Comparison of ENCODE assay signal across 8 cellular contexts in genomic region chr14:59189281-59189821, GRCh38. TPM values are rescaled to one million over a fixed set of nuclear protein-coding genes. Genes with fewer than 3 reads are reported as not detected.
DNase-seq lines count a peak whose midpoint lies in the region; ATAC-seq and TF ChIP-seq lines count a peak whose summit lies in the region.

No MANE protein-coding gene starts in this region.

- H3K9me3 Mint-ChIP-seq in activated naive CD8-positive, alpha-beta T cell treated with anti-CD3 and anti-CD28 coated beads for 36 hours = no peaks in the 10 kb centered on the region

- CTCF ChIA-PET in BJ (lab: Yijun Ruan, JAX) = interaction anchor here (0.7 to 3.7 kb wide), 12 partner anchors 9 to 254 kb away, joined by 3 to 14 read pairs (median 4); no protein-coding TSS in a partner anchor
- CTCF ChIA-PET in PC-9 (lab: Charles Lee) = interaction anchor here (0.9 to 1.2 kb wide), 2 partner anchors 89 to 255 kb away, joined by 3 to 4 read pairs; no protein-coding TSS in a partner anchor

- no peaks in the 10 kb centered on the region; the same call in 1 of the 2 replicates for H4K20me1 ChIP-seq in PC-9 (ENCODE audit: insufficient read depth)

- H3K9me2 ChIP-seq in PC-9 (ENCODE audit: insufficient read depth) = no peaks in the 10 kb centered on the region

- ATAC-seq in GM21526 (IDR thresholded peaks at IDR 0.05; ENCODE audit: low FRiP score, unreplicated experiment) = peak; percentile 15
- ATAC-seq in left ventricle myocardium superior = peak; percentile 28

- H3K4me1 Mint-ChIP-seq in activated naive CD8-positive, alpha-beta T cell treated with anti-CD3 and anti-CD28 coated beads for 36 hours = peaks cover 20% of the 10 kb centered on the region

- no peaks in the 10 kb centered on the region for H3K9me3 ChIP-seq in PC-9 (ENCODE audit: insufficient read depth, low read depth)

- POLR2A ChIA-PET in BJ (lab: Charles Lee) (no interaction called here), PC-9 (lab: Charles Lee; ENCODE audit: unreplicated experiment) (interaction anchor here (0.6 to 0.8 kb wide), 5 partner anchors 13 to 295 kb away, joined by 3 to 9 read pairs (median 4); partner anchors contain the start of genes JKAMP and L3HYPDH)

- H3K36me3 ChIP-seq in BJ (ENCODE audit: control insufficient read depth, insufficient read depth, low read length) (no peaks in the 10 kb centered on the region), PC-9 (ENCODE audit: low read depth) (no peaks in the 10 kb centered on the region)

- peaks cover 54% of the 10 kb centered on the region for H3K79me2 ChIP-seq in PC-9 (ENCODE audit: low read depth)

- DNase-seq in BJ (ENCODE audit: low read depth) (no peak), PC-9 (no peak), left ventricle myocardium superior (peak; percentile 40), retinal pigment epithelial cell (ENCODE audit: low read depth) (no peak), OCI-M2 (lab: John Stamatoyannopoulos, UW; ENCODE audit: unreplicated experiment) (no peak), OCI-M1 (lab: John Stamatoyannopoulos, UW) (no peak)
- peak; percentile 37 for DNase-seq in activated naive CD8-positive, alpha-beta T cell treated with anti-CD3 and anti-CD28 coated beads for 36 hours

- H3K27ac ChIP-seq in PC-9 = peak overlapping the region; percentile 43

- H3F3A ChIP-seq in PC-9 (ENCODE audit: insufficient read depth, low read depth) = peaks cover 9% of the 10 kb centered on the region; the same call in 1 of the 2 replicates

- no peaks in the 10 kb centered on the region for H3K36me3 Mint-ChIP-seq in activated naive CD8-positive, alpha-beta T cell treated with anti-CD3 and anti-CD28 coated beads for 36 hours

- TF ChIP-seq CTCF in BJ (IDR thresholded peaks at IDR 0.05; ENCODE audit: insufficient read depth, low read depth, low read length) = peak; percentile 15; the same call in 1 of the 2 replicates
- TF ChIP-seq CTCF in PC-9 (conservative IDR thresholded peaks at IDR 0.05) = no peak
- TF ChIP-seq CTCF in retinal pigment epithelial cell (conservative IDR thresholded peaks at IDR 0.05; ENCODE audit: low read depth, low read length) = no peak

- peaks cover 6% of the 10 kb centered on the region for H3K27me3 Mint-ChIP-seq in activated naive CD8-positive, alpha-beta T cell treated with anti-CD3 and anti-CD28 coated beads for 36 hours

- H3K4me2 ChIP-seq in PC-9 = peak overlapping the region; percentile 92

- H3K4me1 ChIP-seq in PC-9 (replicated peaks; ENCODE audit: insufficient read depth) = peaks cover 32% of the 10 kb centered on the region

- peak overlapping the region; percentile 89 for H3K4me3 Mint-ChIP-seq in activated naive CD8-positive, alpha-beta T cell treated with anti-CD3 and anti-CD28 coated beads for 36 hours

- intact Hi-C loops in PC-9 (cut with micrococcal nuclease; ENCODE audit: unreplicated experiment) (loop anchor here (1.0 to 2.0 kb wide), 3 partner anchors 63 to 295 kb away; partner anchors contain the start of genes JKAMP and L3HYPDH), left ventricle myocardium superior (cut with micrococcal nuclease) (loop anchor here (10.0 kb wide), 2 partner anchors 55 to 145 kb away; no protein-coding TSS in a partner anchor)

- peak overlapping the region; percentile 54 for H3K27ac Mint-ChIP-seq in activated naive CD8-positive, alpha-beta T cell treated with anti-CD3 and anti-CD28 coated beads for 36 hours

- BruUV-seq in PC-9 (replicated peaks; lab: Mats Ljungman, UMichigan) = no TSS peak

- H3K4me3 ChIP-seq in BJ (ENCODE audit: low read depth, low read length) = peak overlapping the region; percentile 95
- H3K4me3 ChIP-seq in PC-9 = peak overlapping the region; percentile 90
- H3K4me3 ChIP-seq in retinal pigment epithelial cell (ENCODE audit: low read length) = peak overlapping the region; percentile 89

- H3K27me3 ChIP-seq in BJ (ENCODE audit: control insufficient read depth, insufficient read depth, low read length) (peaks cover 18% of the 10 kb centered on the region), PC-9 (ENCODE audit: insufficient read depth, low read depth) (no peaks in the 10 kb centered on the region)

- peak overlapping the region; percentile 96 for H2AFZ ChIP-seq in PC-9

RNA-seq across cellular contexts. Expression of gene DAAM1, which starts 0.9 kb away (rescaled TPM):
- 4.7 and 9.8 TPM in 2 replicates for polyA plus RNA-seq in BJ (2011; rRNA removed)
- 9.8 and 10.2 TPM in 2 replicates for polyA minus RNA-seq in BJ (2011; rRNA and poly(A)+ RNA removed)
- 70.7 and 110 TPM in 2 replicates for total RNA-seq in PC-9 (2021)
- 10 to 100 TPM in 1 of 2 experiments, 1 to 10 TPM in 1; 9.2 to 10.5 TPM for total RNA-seq in activated naive CD8-positive, alpha-beta T cell treated with anti-CD3 and anti-CD28 coated beads for 36 hours
- 111 TPM for total RNA-seq in left ventricle myocardium superior

Comparison
In these comparisons a context has a peak if more than half of its experiments do, and no peak if none do; other contexts are left out.
1. DNase-seq: peak in activated naive CD8-positive, alpha-beta T cell treated with anti-CD3 and anti-CD28 coated beads for 36 hours (single experiment) and left ventricle myocardium superior (single experiment); none in BJ (single experiment), PC-9 (0 of 2), retinal pigment epithelial cell (single experiment), OCI-M2 (single experiment) and OCI-M1 (single experiment).
2. Peak in every context shown above with its lines, with median percentiles within 50 percentile points of each other: H3K4me3 ChIP-seq.